1 cellular context compared by ENCODE assay signal in genomic region chr6:139648430-139649000, GRCh38.
TF ChIP-seq lines count a peak whose summit lies in the region.

No MANE protein-coding gene starts in this region.

TF ChIP-seq in K562, 482 proteins besides CTCF, POLR2A, EP300 and RAD21 (continued from another document and continues in another):
- no peak for TF ChIP-seq THRA (IDR thresholded peaks at IDR 0.05)
- TF ChIP-seq, protein P1, sequence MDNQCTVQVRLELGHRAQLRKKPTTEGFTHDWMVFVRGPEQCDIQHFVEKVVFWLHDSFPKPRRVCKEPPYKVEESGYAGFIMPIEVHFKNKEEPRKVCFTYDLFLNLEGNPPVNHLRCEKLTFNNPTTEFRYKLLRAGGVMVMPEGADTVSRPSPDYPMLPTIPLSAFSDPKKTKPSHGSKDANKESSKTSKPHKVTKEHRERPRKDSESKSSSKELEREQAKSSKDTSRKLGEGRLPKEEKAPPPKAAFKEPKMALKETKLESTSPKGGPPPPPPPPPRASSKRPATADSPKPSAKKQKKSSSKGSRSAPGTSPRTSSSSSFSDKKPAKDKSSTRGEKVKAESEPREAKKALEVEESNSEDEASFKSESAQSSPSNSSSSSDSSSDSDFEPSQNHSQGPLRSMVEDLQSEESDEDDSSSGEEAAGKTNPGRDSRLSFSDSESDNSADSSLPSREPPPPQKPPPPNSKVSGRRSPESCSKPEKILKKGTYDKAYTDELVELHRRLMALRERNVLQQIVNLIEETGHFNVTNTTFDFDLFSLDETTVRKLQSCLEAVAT (IDR thresholded peaks at IDR 0.05), result peak in 1 of 2 experiments; percentile 58; a peak in 2 of 4 replicates
- TF ChIP-seq ZNF175 (CRISPR knock-in tag; IDR thresholded peaks at IDR 0.05; ENCODE audit: low read depth), result 0 out of 2 replicates have a peak, but pooled peaks have one; percentile 46
- TF ChIP-seq CCAR2 (IDR thresholded peaks at IDR 0.05; ENCODE audit: low read depth, low read length), result no peak
- TF ChIP-seq SMARCC2 (IDR thresholded peaks at IDR 0.05; ENCODE audit: low read depth), result no peak; the same call in 1 of the 2 replicates
- TF ChIP-seq ZNF224 (CRISPR knock-in tag; IDR thresholded peaks at IDR 0.05), result 0 out of 2 replicates have a peak, but pooled peaks have one; percentile 11
- TF ChIP-seq CBFA2T3 (IDR thresholded peaks at IDR 0.05), result peak; percentile 97
- peak; percentile 62 for TF ChIP-seq FOXP1 (CRISPR knock-in tag; IDR thresholded peaks at IDR 0.05)
- TF ChIP-seq ZNF785 (CRISPR knock-in tag; IDR thresholded peaks at IDR 0.05), result no peak
- TF ChIP-seq ZNF699 (CRISPR knock-in tag; IDR thresholded peaks at IDR 0.05; ENCODE audit: insufficient replicate concordance), result no peak
- TF ChIP-seq KAT7 (CRISPR knock-in tag; IDR thresholded peaks at IDR 0.05; ENCODE audit: borderline replicate concordance), result no peak
- peak; percentile 58; the same call in 1 of the 2 replicates for TF ChIP-seq SMAD3 (CRISPR knock-in tag; conservative IDR thresholded peaks at IDR 0.05)
- peak in 1 of 2 experiments; percentile 72; a peak in 2 of 4 replicates for TF ChIP-seq NONO (IDR thresholded peaks at IDR 0.05; ENCODE audit: low read depth in 2 of 2, low read length in 1 of 2)
- TF ChIP-seq HDAC1 (IDR thresholded peaks at IDR 0.05), result peak; percentile 66 to 92; a peak in 2 of 4 replicates
- TF ChIP-seq ZNF121 (CRISPR knock-in tag; conservative IDR thresholded peaks at IDR 0.05), result no peak
- peak; percentile 83 for TF ChIP-seq NFRKB (IDR thresholded peaks at IDR 0.05; ENCODE audit: low read depth)
- TF ChIP-seq RBM17 (IDR thresholded peaks at IDR 0.05; ENCODE audit: borderline replicate concordance, low read depth, low read length), result no peak
- TF ChIP-seq TAF7 (tag; IDR thresholded peaks at IDR 0.05), result no peak
- no peak for TF ChIP-seq CREBBP (IDR thresholded peaks at IDR 0.05; ENCODE audit: low read depth, low read length)
- no peak for TF ChIP-seq FOXO4 (CRISPR knock-in tag; IDR thresholded peaks at IDR 0.05)
- TF ChIP-seq PCBP2 (IDR thresholded peaks at IDR 0.05; ENCODE audit: low read depth, low read length, poor library complexity, severe bottlenecking), result no peak
- TF ChIP-seq HDAC3 (IDR thresholded peaks at IDR 0.05; ENCODE audit: borderline replicate concordance, partially characterized antibody), result peak; percentile 89
- peak; percentile 83; the same call in 1 of the 2 replicates for TF ChIP-seq ELF4 (CRISPR knock-in tag; IDR thresholded peaks at IDR 0.05)
- TF ChIP-seq, protein P2, sequence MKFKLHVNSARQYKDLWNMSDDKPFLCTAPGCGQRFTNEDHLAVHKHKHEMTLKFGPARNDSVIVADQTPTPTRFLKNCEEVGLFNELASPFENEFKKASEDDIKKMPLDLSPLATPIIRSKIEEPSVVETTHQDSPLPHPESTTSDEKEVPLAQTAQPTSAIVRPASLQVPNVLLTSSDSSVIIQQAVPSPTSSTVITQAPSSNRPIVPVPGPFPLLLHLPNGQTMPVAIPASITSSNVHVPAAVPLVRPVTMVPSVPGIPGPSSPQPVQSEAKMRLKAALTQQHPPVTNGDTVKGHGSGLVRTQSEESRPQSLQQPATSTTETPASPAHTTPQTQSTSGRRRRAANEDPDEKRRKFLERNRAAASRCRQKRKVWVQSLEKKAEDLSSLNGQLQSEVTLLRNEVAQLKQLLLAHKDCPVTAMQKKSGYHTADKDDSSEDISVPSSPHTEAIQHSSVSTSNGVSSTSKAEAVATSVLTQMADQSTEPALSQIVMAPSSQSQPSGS (CRISPR knock-in tag; IDR thresholded peaks at IDR 0.05), result no peak
- TF ChIP-seq ZNF282 (CRISPR knock-in tag; IDR thresholded peaks at IDR 0.05), result no peak
- TF ChIP-seq SLC30A9 (CRISPR knock-in tag; IDR thresholded peaks at IDR 0.05), result no peak
- TF ChIP-seq, protein P3, sequence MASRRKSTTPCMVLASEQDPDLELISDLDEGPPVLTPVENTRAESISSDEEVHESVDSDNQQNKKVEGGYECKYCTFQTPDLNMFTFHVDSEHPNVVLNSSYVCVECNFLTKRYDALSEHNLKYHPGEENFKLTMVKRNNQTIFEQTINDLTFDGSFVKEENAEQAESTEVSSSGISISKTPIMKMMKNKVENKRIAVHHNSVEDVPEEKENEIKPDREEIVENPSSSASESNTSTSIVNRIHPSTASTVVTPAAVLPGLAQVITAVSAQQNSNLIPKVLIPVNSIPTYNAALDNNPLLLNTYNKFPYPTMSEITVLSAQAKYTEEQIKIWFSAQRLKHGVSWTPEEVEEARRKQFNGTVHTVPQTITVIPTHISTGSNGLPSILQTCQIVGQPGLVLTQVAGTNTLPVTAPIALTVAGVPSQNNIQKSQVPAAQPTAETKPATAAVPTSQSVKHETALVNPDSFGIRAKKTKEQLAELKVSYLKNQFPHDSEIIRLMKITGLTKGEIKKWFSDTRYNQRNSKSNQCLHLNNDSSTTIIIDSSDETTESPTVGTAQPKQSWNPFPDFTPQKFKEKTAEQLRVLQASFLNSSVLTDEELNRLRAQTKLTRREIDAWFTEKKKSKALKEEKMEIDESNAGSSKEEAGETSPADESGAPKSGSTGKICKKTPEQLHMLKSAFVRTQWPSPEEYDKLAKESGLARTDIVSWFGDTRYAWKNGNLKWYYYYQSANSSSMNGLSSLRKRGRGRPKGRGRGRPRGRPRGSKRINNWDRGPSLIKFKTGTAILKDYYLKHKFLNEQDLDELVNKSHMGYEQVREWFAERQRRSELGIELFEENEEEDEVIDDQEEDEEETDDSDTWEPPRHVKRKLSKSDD (conservative IDR thresholded peaks at IDR 0.05; ENCODE audit: low read length), result no peak
- TF ChIP-seq NFYB (IDR thresholded peaks at IDR 0.05; ENCODE audit: extremely low read depth, insufficient read length), result no peak
- TF ChIP-seq ARID2 (IDR thresholded peaks at IDR 0.05), result no peak; the same call in 1 of the 2 replicates
- no peak for TF ChIP-seq SP1 (CRISPR knock-in tag; IDR thresholded peaks at IDR 0.05)
- TF ChIP-seq, protein P4, sequence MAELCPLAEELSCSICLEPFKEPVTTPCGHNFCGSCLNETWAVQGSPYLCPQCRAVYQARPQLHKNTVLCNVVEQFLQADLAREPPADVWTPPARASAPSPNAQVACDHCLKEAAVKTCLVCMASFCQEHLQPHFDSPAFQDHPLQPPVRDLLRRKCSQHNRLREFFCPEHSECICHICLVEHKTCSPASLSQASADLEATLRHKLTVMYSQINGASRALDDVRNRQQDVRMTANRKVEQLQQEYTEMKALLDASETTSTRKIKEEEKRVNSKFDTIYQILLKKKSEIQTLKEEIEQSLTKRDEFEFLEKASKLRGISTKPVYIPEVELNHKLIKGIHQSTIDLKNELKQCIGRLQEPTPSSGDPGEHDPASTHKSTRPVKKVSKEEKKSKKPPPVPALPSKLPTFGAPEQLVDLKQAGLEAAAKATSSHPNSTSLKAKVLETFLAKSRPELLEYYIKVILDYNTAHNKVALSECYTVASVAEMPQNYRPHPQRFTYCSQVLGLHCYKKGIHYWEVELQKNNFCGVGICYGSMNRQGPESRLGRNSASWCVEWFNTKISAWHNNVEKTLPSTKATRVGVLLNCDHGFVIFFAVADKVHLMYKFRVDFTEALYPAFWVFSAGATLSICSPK (IDR thresholded peaks at IDR 0.05; ENCODE audit: borderline replicate concordance), result no peak
- peak; percentile 38; the same call in 1 of the 2 replicates for TF ChIP-seq ZFPM2 (CRISPR knock-in tag; IDR thresholded peaks at IDR 0.05)
- no peak for TF ChIP-seq NR2C2 (CRISPR knock-in tag; IDR thresholded peaks at IDR 0.05)
- no peak for TF ChIP-seq NR2C2 (tag; IDR thresholded peaks at IDR 0.05)
- no peak for TF ChIP-seq MCM3 (IDR thresholded peaks at IDR 0.05)
- peak; percentile 12 to 54; a peak in 2 of 4 replicates for TF ChIP-seq FOXK2 (conservative IDR thresholded peaks at IDR 0.05 in 1 of 2, IDR thresholded peaks at IDR 0.05 in 1 of 2; ENCODE audit: low read depth in 2 of 2)
- no peak for TF ChIP-seq HSF4 (CRISPR knock-in tag; IDR thresholded peaks at IDR 0.05; ENCODE audit: borderline replicate concordance)
- no peak for TF ChIP-seq ZNF717 (CRISPR knock-in tag; IDR thresholded peaks at IDR 0.05)
- TF ChIP-seq RB1 (IDR thresholded peaks at IDR 0.05; ENCODE audit: low read depth), result peak; percentile 24; the same call in 1 of the 2 replicates
- no peak for TF ChIP-seq HMG20B (CRISPR knock-in tag; IDR thresholded peaks at IDR 0.05)
- peak; percentile 56; the same call in 1 of the 2 replicates for TF ChIP-seq ZNF584 (CRISPR knock-in tag; IDR thresholded peaks at IDR 0.05; ENCODE audit: low read depth)
- TF ChIP-seq ZNF695 (CRISPR knock-in tag; IDR thresholded peaks at IDR 0.05), result no peak
- TF ChIP-seq HEY1 (CRISPR knock-in tag; IDR thresholded peaks at IDR 0.05; ENCODE audit: borderline replicate concordance), result no peak
- no peak for TF ChIP-seq ELF2 (CRISPR knock-in tag; IDR thresholded peaks at IDR 0.05)
- no peak for TF ChIP-seq NCOA4 (IDR thresholded peaks at IDR 0.05; ENCODE audit: partially characterized antibody)
- no peak for TF ChIP-seq ZNF586 (CRISPR knock-in tag; conservative IDR thresholded peaks at IDR 0.05)
- TF ChIP-seq PTTG1 (tag; IDR thresholded peaks at IDR 0.05; ENCODE audit: low read depth), result no peak
- no peak for TF ChIP-seq NFIX (CRISPR knock-in tag; IDR thresholded peaks at IDR 0.05; ENCODE audit: low read depth)
- peak; percentile 58; the same call in 1 of the 2 replicates for TF ChIP-seq MBD2 (IDR thresholded peaks at IDR 0.05; ENCODE audit: borderline replicate concordance, low read depth)
- TF ChIP-seq EWSR1 (IDR thresholded peaks at IDR 0.05; ENCODE audit: borderline replicate concordance, low read depth, partially characterized antibody), result no peak
- peak; percentile 94 for TF ChIP-seq PML (IDR thresholded peaks at IDR 0.05; ENCODE audit: low read length)
- TF ChIP-seq XRCC5 (IDR thresholded peaks at IDR 0.05; ENCODE audit: low read depth, low read length), result no peak
- TF ChIP-seq NFATC3 (IDR thresholded peaks at IDR 0.05), result no peak; the same call in 1 of the 2 replicates
- no peak for TF ChIP-seq POLR3A (IDR thresholded peaks at IDR 0.05; ENCODE audit: borderline replicate concordance, extremely low read depth, insufficient read depth, insufficient read length)
- TF ChIP-seq ZNF23 (CRISPR knock-in tag; IDR thresholded peaks at IDR 0.05), result no peak
- peak; percentile 23 for TF ChIP-seq TAF1 (IDR thresholded peaks at IDR 0.05; ENCODE audit: control insufficient read depth, extremely low read depth, insufficient read depth, low read length, severe bottlenecking)
- TF ChIP-seq, protein P5, sequence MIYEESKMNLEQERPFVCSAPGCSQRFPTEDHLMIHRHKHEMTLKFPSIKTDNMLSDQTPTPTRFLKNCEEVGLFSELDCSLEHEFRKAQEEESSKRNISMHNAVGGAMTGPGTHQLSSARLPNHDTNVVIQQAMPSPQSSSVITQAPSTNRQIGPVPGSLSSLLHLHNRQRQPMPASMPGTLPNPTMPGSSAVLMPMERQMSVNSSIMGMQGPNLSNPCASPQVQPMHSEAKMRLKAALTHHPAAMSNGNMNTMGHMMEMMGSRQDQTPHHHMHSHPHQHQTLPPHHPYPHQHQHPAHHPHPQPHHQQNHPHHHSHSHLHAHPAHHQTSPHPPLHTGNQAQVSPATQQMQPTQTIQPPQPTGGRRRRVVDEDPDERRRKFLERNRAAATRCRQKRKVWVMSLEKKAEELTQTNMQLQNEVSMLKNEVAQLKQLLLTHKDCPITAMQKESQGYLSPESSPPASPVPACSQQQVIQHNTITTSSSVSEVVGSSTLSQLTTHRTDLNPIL (CRISPR knock-in tag; IDR thresholded peaks at IDR 0.05), result no peak
- no peak for TF ChIP-seq ZBTB43 (CRISPR knock-in tag; IDR thresholded peaks at IDR 0.05)
- no peak for TF ChIP-seq NKRF (IDR thresholded peaks at IDR 0.05; ENCODE audit: borderline replicate concordance)
